8 cellular contexts compared by ENCODE assay signal in genomic region chr1:171226757-171227370, GRCh38. TPM values are rescaled to one million over a fixed set of nuclear protein-coding genes. Genes with fewer than 3 reads are reported as not detected.
DNase-seq lines count a peak whose midpoint lies in the region; ATAC-seq and TF ChIP-seq lines count a peak whose summit lies in the region.

No MANE protein-coding gene starts in this region.

- H3K27ac ChIP-seq in CD4-positive, CD25-positive, alpha-beta regulatory T cell (ENCODE audit: insufficient read depth, low read length, poor library complexity, severe bottlenecking), result no peak overlapping the region
- no peak overlapping the region for H3K27ac ChIP-seq in naive thymus-derived CD4-positive, alpha-beta T cell (ENCODE audit: low read depth, low read length)

- no peaks in the 10 kb centered on the region for H3K4me1 Mint-ChIP-seq in CD4-positive, CD25-positive, alpha-beta regulatory T cell
- H3K4me1 Mint-ChIP-seq in naive thymus-derived CD4-positive, alpha-beta T cell, result peaks cover 0 to 1% (median 0%) of the 10 kb centered on the region in 7 donors

- no peaks in the 10 kb centered on the region for H3K36me3 Mint-ChIP-seq in CD4-positive, CD25-positive, alpha-beta regulatory T cell
- H3K36me3 Mint-ChIP-seq in naive thymus-derived CD4-positive, alpha-beta T cell, result no peaks in the 10 kb centered on the region

- peaks cover 5% of the 10 kb centered on the region for H3K27me3 Mint-ChIP-seq in CD4-positive, CD25-positive, alpha-beta regulatory T cell
- H3K27me3 Mint-ChIP-seq in naive thymus-derived CD4-positive, alpha-beta T cell, result peaks cover 0 to 12% (median 4%) of the 10 kb centered on the region in 5 donors

- peaks cover 5% of the 10 kb centered on the region for H3K27me3 ChIP-seq in CD4-positive, CD25-positive, alpha-beta regulatory T cell (ENCODE audit: control insufficient read depth, insufficient read depth, low read length)
- peaks cover 0 to 3% of the 10 kb centered on the region in 2 donors for H3K27me3 ChIP-seq in naive thymus-derived CD4-positive, alpha-beta T cell (ENCODE audit: control insufficient read depth in 2 of 2, insufficient read depth in 2 of 2, low read length in 2 of 2)

- no peak overlapping the region for H3K4me3 ChIP-seq in CD4-positive, CD25-positive, alpha-beta regulatory T cell (ENCODE audit: low read depth, low read length)
- H3K4me3 ChIP-seq in naive thymus-derived CD4-positive, alpha-beta T cell (ENCODE audit: low read length), result no peak overlapping the region

- H3K4me3 Mint-ChIP-seq in CD4-positive, CD25-positive, alpha-beta regulatory T cell, result no peak overlapping the region
- no peak overlapping the region for H3K4me3 Mint-ChIP-seq in naive thymus-derived CD4-positive, alpha-beta T cell

- CTCF ChIA-PET in naive thymus-derived CD4-positive, alpha-beta T cell (lab: Charles Lee), result no interaction called here

- no peaks in the 10 kb centered on the region for H3K9me3 Mint-ChIP-seq in CD4-positive, CD25-positive, alpha-beta regulatory T cell
- no peaks in the 10 kb centered on the region for H3K9me3 Mint-ChIP-seq in naive thymus-derived CD4-positive, alpha-beta T cell

- DNase-seq in CD4-positive, CD25-positive, alpha-beta regulatory T cell, result peak in 2 of 3 donors; percentile 9 to 51
- DNase-seq in NCI-H1436 treated with DMSO at 0.1 percent for 48 hours (lab: John Stamatoyannopoulos, UW), result peak; percentile 18
- DNase-seq in SKM-1 (lab: John Stamatoyannopoulos, UW; ENCODE audit: unreplicated experiment), result peak; percentile 72
- DNase-seq in erythroblast (lab: John Stamatoyannopoulos, UW), result peak; percentile 19 to 49
- peak in 2 of 9 donors; percentile 2 to 3 for DNase-seq in naive thymus-derived CD4-positive, alpha-beta T cell
- no peak for DNase-seq in activated CD8-positive, alpha-beta memory T cell treated with anti-CD3 and anti-CD28 coated beads for 24 hours

- intact Hi-C loops in naive thymus-derived CD4-positive, alpha-beta T cell (cut with micrococcal nuclease), result loop anchor here in 1 of 2 donors (2.0 to 10.0 kb wide), 2 partner anchors 62 to 1298 kb away; no protein-coding TSS in a partner anchor

- no peaks in the 10 kb centered on the region for H3K9me3 ChIP-seq in CD4-positive, CD25-positive, alpha-beta regulatory T cell (ENCODE audit: control insufficient read depth in 2 of 2, low read length in 2 of 2)
- no peaks in the 10 kb centered on the region for H3K9me3 ChIP-seq in naive thymus-derived CD4-positive, alpha-beta T cell (ENCODE audit: control insufficient read depth in 2 of 3, low read length in 3 of 3)

- no peak for ATAC-seq in CD4-positive, CD25-positive, alpha-beta regulatory T cell (ENCODE audit: low read depth in 2 of 2)
- peak; percentile 79 for ATAC-seq in GM18520 (IDR thresholded peaks at IDR 0.05; ENCODE audit: unreplicated experiment)
- ATAC-seq in HG02970 (IDR thresholded peaks at IDR 0.05; ENCODE audit: low FRiP score, unreplicated experiment), result peak; percentile 87
- peak; percentile 69 for ATAC-seq in naive thymus-derived CD4-positive, alpha-beta T cell

- POLR2A ChIA-PET in naive thymus-derived CD4-positive, alpha-beta T cell (lab: Charles Lee), result no interaction called here

- no peaks in the 10 kb centered on the region for H3K36me3 ChIP-seq in CD4-positive, CD25-positive, alpha-beta regulatory T cell (ENCODE audit: control insufficient read depth, insufficient read depth, low read length)
- no peaks in the 10 kb centered on the region for H3K36me3 ChIP-seq in naive thymus-derived CD4-positive, alpha-beta T cell (ENCODE audit: control insufficient read depth in 2 of 3, insufficient read depth in 3 of 3, low read length in 3 of 3)

- H3K27ac Mint-ChIP-seq in CD4-positive, CD25-positive, alpha-beta regulatory T cell, result no peak overlapping the region
- H3K27ac Mint-ChIP-seq in naive thymus-derived CD4-positive, alpha-beta T cell, result no peak overlapping the region

- H3K4me1 ChIP-seq in CD4-positive, CD25-positive, alpha-beta regulatory T cell (ENCODE audit: control insufficient read depth, insufficient read depth, low read length, poor library complexity, severe bottlenecking), result no peaks in the 10 kb centered on the region
- H3K4me1 ChIP-seq in naive thymus-derived CD4-positive, alpha-beta T cell (ENCODE audit: control insufficient read depth in 2 of 2, insufficient read depth in 2 of 2, low read length in 2 of 2), result no peaks in the 10 kb centered on the region

- no peak for TF ChIP-seq POLR2A in erythroblast (IDR thresholded peaks at IDR 0.05; ENCODE audit: low read length)

RNA-seq across cellular contexts. Expression of gene FMO1, which starts 21.4 kb away (rescaled TPM):
- not detected for total RNA-seq in CD4-positive, CD25-positive, alpha-beta regulatory T cell
- polyA plus RNA-seq in CD4-positive, CD25-positive, alpha-beta regulatory T cell, result not detected
- total RNA-seq in naive thymus-derived CD4-positive, alpha-beta T cell, result not detected
- not detected for polyA plus RNA-seq in naive thymus-derived CD4-positive, alpha-beta T cell

RNA-seq across cellular contexts. Expression of gene FMO2, which starts 41.8 kb away (rescaled TPM):
- not detected for total RNA-seq in CD4-positive, CD25-positive, alpha-beta regulatory T cell
- not detected for polyA plus RNA-seq in CD4-positive, CD25-positive, alpha-beta regulatory T cell
- not detected for total RNA-seq in naive thymus-derived CD4-positive, alpha-beta T cell
- not detected for polyA plus RNA-seq in naive thymus-derived CD4-positive, alpha-beta T cell

Comparison
In these comparisons a context has a peak if more than half of its experiments do, and no peak if none do; other contexts are left out.
1. ATAC-seq: peak in GM18520 (single experiment), HG02970 (single experiment) and naive thymus-derived CD4-positive, alpha-beta T cell (single experiment); none in CD4-positive, CD25-positive, alpha-beta regulatory T cell (0 of 2).